14 cellular contexts compared by ENCODE assay signal in the genomic region with DNA sequence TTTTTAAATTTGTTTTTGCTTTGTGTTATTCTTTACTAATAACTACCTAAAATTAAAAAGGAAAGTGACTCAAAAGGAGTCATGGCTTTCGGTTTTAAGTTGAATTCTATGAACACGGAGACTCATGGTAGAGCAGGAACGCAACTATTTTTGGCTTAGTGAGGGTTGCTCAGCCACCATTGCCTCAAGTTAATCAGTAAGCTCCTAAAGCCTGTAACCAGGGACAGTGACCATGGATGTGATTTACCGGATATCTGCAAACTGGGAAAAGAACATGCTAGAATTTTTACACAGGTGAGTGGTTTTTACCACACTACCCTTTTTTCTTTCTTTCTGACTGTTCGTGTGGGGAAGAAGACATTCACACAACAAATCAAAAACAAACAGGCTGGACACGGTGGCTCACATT. TPM values are rescaled to one million over a fixed set of nuclear protein-coding genes. Genes with fewer than 3 reads are reported as not detected.
DNase-seq lines count a peak whose midpoint lies in the region; ATAC-seq and TF ChIP-seq lines count a peak whose summit lies in the region.
"Had no signal": no experiment of that assay in that cellular context is flagged by ENCODE, and none has a peak within 500 bp of the region (broad histone marks: within the 10 kb centered on the region; RNA-seq: fewer than 3 reads in every experiment).

No MANE protein-coding gene starts in this region.

- peak overlapping the region; percentile 35 for H3K4me3 ChIP-seq in endocrine pancreas (ENCODE audit: control insufficient read depth, insufficient read depth, low read length)
- no peak overlapping the region for H3K4me3 ChIP-seq in OCI-LY7 (ENCODE audit: low read depth, low read length, poor library complexity, severe bottlenecking)
- H3K4me3 ChIP-seq: left ventricle myocardium inferior, thyroid gland had no signal

- no peak overlapping the region for H2AFZ ChIP-seq in OCI-LY7 (ENCODE audit: low read length)

- H3K9me3 Mint-ChIP-seq in osteocyte (ENCODE audit: unreplicated experiment): peaks cover 5% of the 10 kb centered on the region
- H3K9me3 Mint-ChIP-seq: activated T-helper 2 cell treated with anti-CD3 and anti-CD28 coated beads, Interferon-gamma antibody, Interleukin-2, Interleukin-4, amounts not matched to agents 10 μg/mL and 5 μg/mL and 100 μg/mL, durations not matched to agents 14 hours and 24 hours and 36 hours; CD4-positive, alpha-beta T cell had no signal

- no peaks in the 10 kb centered on the region for H3K36me3 Mint-ChIP-seq in osteocyte (ENCODE audit: unreplicated experiment)

- no peak overlapping the region for H3K27ac ChIP-seq in OCI-LY7 (ENCODE audit: low read depth, low read length, poor library complexity, severe bottlenecking)
- H3K27ac ChIP-seq: left ventricle myocardium inferior, thyroid gland had no signal

- H4K20me1 ChIP-seq in OCI-LY7 (ENCODE audit: insufficient read depth, low read length): no peaks in the 10 kb centered on the region

- CTCF ChIA-PET in OCI-LY7 (lab: Charles Lee; ENCODE audit: unreplicated experiment): no interaction called here

- H3K36me3 ChIP-seq in endocrine pancreas (ENCODE audit: control insufficient read depth, insufficient read depth, low read length) (no peaks in the 10 kb centered on the region), OCI-LY7 (ENCODE audit: insufficient read depth, low read length) (no peaks in the 10 kb centered on the region)
- H3K36me3 ChIP-seq: left ventricle myocardium inferior, thyroid gland had no signal

- H3K9me3 ChIP-seq in endocrine pancreas (ENCODE audit: control insufficient read depth, low read length) (no peaks in the 10 kb centered on the region), OCI-LY7 (ENCODE audit: low read length) (no peaks in the 10 kb centered on the region)
- H3K9me3 ChIP-seq: thyroid gland had no signal

- DNase-seq in epidermal melanocyte (ENCODE audit: insufficient read length, low spot score): no peak
- DNase-seq in osteocyte (ENCODE audit: extremely low spot score, unreplicated experiment): no peak
- no peak for DNase-seq in OCI-LY7 (ENCODE audit: low spot score)
- no peak for DNase-seq in NCI-H524 (lab: John Stamatoyannopoulos, UW)
- DNase-seq: CD4-positive, alpha-beta T cell; central memory CD4-positive, alpha-beta T cell; left ventricle myocardium inferior; NCI-H1436; thyroid gland had no signal

- H3K9ac ChIP-seq in endocrine pancreas (ENCODE audit: control insufficient read depth, insufficient read depth, low read length): peak overlapping the region; percentile 10

- H3K27ac Mint-ChIP-seq in osteocyte (ENCODE audit: unreplicated experiment): no peak overlapping the region
- H3K27ac Mint-ChIP-seq: activated T-helper 2 cell treated with anti-CD3 and anti-CD28 coated beads, Interferon-gamma antibody, Interleukin-2, Interleukin-4, amounts not matched to agents 10 μg/mL and 5 μg/mL and 100 μg/mL, durations not matched to agents 14 hours and 24 hours and 36 hours; CD4-positive, alpha-beta T cell had no signal

- intact Hi-C loops in OCI-LY7 (cut with micrococcal nuclease; ENCODE audit: unreplicated experiment): no loop called here

- POLR2A ChIA-PET in OCI-LY7 (lab: Charles Lee): no interaction called here

- peak; percentile 88 for ATAC-seq in GM18511 (IDR thresholded peaks at IDR 0.05; ENCODE audit: unreplicated experiment)
- peak; percentile 63 for ATAC-seq in GM21360 (IDR thresholded peaks at IDR 0.05; ENCODE audit: unreplicated experiment)
- peak; percentile 72 for ATAC-seq in HG03039 (IDR thresholded peaks at IDR 0.05; ENCODE audit: unreplicated experiment)

- peaks cover 4% of the 10 kb centered on the region for H3K4me1 ChIP-seq in endocrine pancreas (ENCODE audit: control insufficient read depth, insufficient read depth, low read length)
- H3K4me1 ChIP-seq in OCI-LY7 (ENCODE audit: insufficient read depth, low read length, poor library complexity, severe bottlenecking): no peaks in the 10 kb centered on the region
- H3K4me1 ChIP-seq: left ventricle myocardium inferior had no signal

- H3K4me2 ChIP-seq in OCI-LY7 (ENCODE audit: low read length): no peak overlapping the region

- no TSS peak for BruUV-seq in OCI-LY7 (replicated peaks; lab: Mats Ljungman, UMichigan)

- H3K4me1 Mint-ChIP-seq in osteocyte (ENCODE audit: unreplicated experiment): peaks cover 3% of the 10 kb centered on the region

- H3K9me2 ChIP-seq in OCI-LY7 (ENCODE audit: insufficient read depth, low read length): no peaks in the 10 kb centered on the region

- TF ChIP-seq CTCF in osteocyte (IDR thresholded peaks at IDR 0.05): no peak
- no peak for TF ChIP-seq CTCF in OCI-LY7 (conservative IDR thresholded peaks at IDR 0.05; ENCODE audit: low read length)

- no peaks in the 10 kb centered on the region for H3K27me3 Mint-ChIP-seq in osteocyte (ENCODE audit: unreplicated experiment)

- H3K4me3 Mint-ChIP-seq in osteocyte (ENCODE audit: unreplicated experiment): no peak overlapping the region
- H3K4me3 Mint-ChIP-seq: CD4-positive, alpha-beta T cell had no signal

- no peaks in the 10 kb centered on the region for H3K27me3 ChIP-seq in endocrine pancreas (ENCODE audit: control insufficient read depth, insufficient read depth, low read length)
- H3K27me3 ChIP-seq: thyroid gland had no signal

- H3K79me2 ChIP-seq in OCI-LY7 (ENCODE audit: insufficient read depth, low read depth, low read length): no peaks in the 10 kb centered on the region

RNA-seq across cellular contexts. Expression of gene SLC12A8, which starts 11.8 kb away (rescaled TPM):
- total RNA-seq in osteocyte (2.0 and 3.0 TPM in 2 replicates), OCI-LY7 (2022) (0.84 and 0.94 TPM in 2 replicates)
- total RNA-seq in OCI-LY7 (2014; rRNA removed; shearing (Covaris generic)): 0.13 and 1.0 TPM in 2 replicates
- total RNA-seq: left ventricle myocardium inferior had no signal
